In genomic region chr22:18968011-18968749, GRCh38 we compare ENCODE assay signal across 11 cellular contexts. TPM values are rescaled to one million over a fixed set of nuclear protein-coding genes. Genes with fewer than 3 reads are reported as not detected.
DNase-seq lines count a peak whose midpoint lies in the region; ATAC-seq and TF ChIP-seq lines count a peak whose summit lies in the region.
"Had no signal": no experiment of that assay in that cellular context is flagged by ENCODE, and none has a peak within 500 bp of the region (broad histone marks: within the 10 kb centered on the region; RNA-seq: fewer than 3 reads in every experiment).

No MANE protein-coding gene starts in this region.

- H4K20me1 ChIP-seq in IMR-90 (ENCODE audit: insufficient read depth, low read length): no peaks in the 10 kb centered on the region; the same call in 1 of the 2 replicates

- H3K18ac ChIP-seq in IMR-90 (ENCODE audit: low read depth, low read length): no peak overlapping the region

- H3K23ac ChIP-seq in IMR-90 (ENCODE audit: low read depth, low read length): no peak overlapping the region

- H3K27me3 Mint-ChIP-seq in Calu3 (ENCODE audit: unreplicated experiment) (peaks cover 11% of the 10 kb centered on the region), mesothelial cell of epicardium (ENCODE audit: low read depth) (peaks cover 23% of the 10 kb centered on the region)

- no peak overlapping the region for H3K27ac Mint-ChIP-seq in Calu3 (ENCODE audit: unreplicated experiment)
- H3K27ac Mint-ChIP-seq in mesothelial cell of epicardium: no peak overlapping the region
- H3K27ac Mint-ChIP-seq: activated naive CD4-positive, alpha-beta T cell treated with anti-CD3 and anti-CD28 coated beads, Interleukin-2, amount 50 U/mL, for 24 hours; stimulated activated naive B cell treated with anti-CD40 and anti-IgM and Interleukin-4, amounts not matched to agents 10 μg/mL and 1 μg/mL and 100 μg/mL, for 72 hours had no signal

- BruUV-seq in Calu3 (replicated peaks; lab: Mats Ljungman, UMichigan) (no TSS peak), IMR-90 (replicated peaks; lab: Mats Ljungman, UMichigan) (no TSS peak)

- no peak overlapping the region for H2AK5ac ChIP-seq in IMR-90 (ENCODE audit: low read depth, low read length)

- H3K36me3 ChIP-seq in IMR-90 (ENCODE audit: control insufficient read depth, insufficient read depth, low read length) (no peaks in the 10 kb centered on the region), colonic mucosa (no peaks in the 10 kb centered on the region)

- H3K4me3 ChIP-seq in IMR-90 (ENCODE audit: insufficient read depth, low read depth, low read length): no peak overlapping the region
- no peak overlapping the region for H3K4me3 ChIP-seq in colonic mucosa

- H3K56ac ChIP-seq in IMR-90 (ENCODE audit: extremely low read depth, insufficient read depth, low read length): no peak overlapping the region

- no peak overlapping the region for H2BK120ac ChIP-seq in IMR-90 (ENCODE audit: low read depth, low read length)

- no peak overlapping the region for H2AK9ac ChIP-seq in IMR-90 (replicated peaks; ENCODE audit: low read depth, low read length, poor library complexity)

- no peak overlapping the region for H2AFZ ChIP-seq in IMR-90 (replicated peaks; ENCODE audit: low read length, poor library complexity)

- no peaks in the 10 kb centered on the region for H3K79me1 ChIP-seq in IMR-90 (ENCODE audit: low read depth in 1 of 2, low read length in 2 of 2)

- dilution Hi-C loops in IMR-90 (cut with HindIII; ENCODE audit: low sequenced_read_pairs, unreplicated experiment): no loop called here

- H3K36me3 Mint-ChIP-seq in Calu3 (ENCODE audit: insufficient read depth, unreplicated experiment): no peaks in the 10 kb centered on the region
- H3K36me3 Mint-ChIP-seq in mesothelial cell of epicardium: no peaks in the 10 kb centered on the region
- H3K36me3 Mint-ChIP-seq: activated naive CD4-positive, alpha-beta T cell treated with anti-CD3 and anti-CD28 coated beads, Interleukin-2, amount 50 U/mL, for 24 hours; stimulated activated naive B cell treated with anti-CD40 and anti-IgM and Interleukin-4, amounts not matched to agents 10 μg/mL and 1 μg/mL and 100 μg/mL, for 72 hours had no signal

- ATAC-seq in IMR-90 (ENCODE audit: low read depth): peak; percentile 63
- ATAC-seq: stimulated activated naive B cell treated with anti-CD40 and anti-IgM and Interleukin-4, amounts not matched to agents 10 μg/mL and 1 μg/mL and 100 μg/mL, for 72 hours had no signal

- H3K4ac ChIP-seq in IMR-90 (ENCODE audit: low read depth, low read length): no peak overlapping the region

- no peak for TF ChIP-seq RAD21 in IMR-90 (IDR thresholded peaks at IDR 0.05; ENCODE audit: low read length)

- H3K14ac ChIP-seq in IMR-90 (replicated peaks; ENCODE audit: low read depth, low read length): no peak overlapping the region

- H3K4me3 Mint-ChIP-seq in Calu3 (ENCODE audit: low read depth, unreplicated experiment): no peak overlapping the region
- H3K4me3 Mint-ChIP-seq in mesothelial cell of epicardium: no peak overlapping the region
- H3K4me3 Mint-ChIP-seq: activated naive CD4-positive, alpha-beta T cell treated with anti-CD3 and anti-CD28 coated beads, Interleukin-2, amount 50 U/mL, for 24 hours; stimulated activated naive B cell treated with anti-CD40 and anti-IgM and Interleukin-4, amounts not matched to agents 10 μg/mL and 1 μg/mL and 100 μg/mL, for 72 hours had no signal

- CTCF ChIA-PET in Calu3 (lab: Charles Lee) (interaction anchor here (0.6 kb wide), 1 partner anchor 817 kb away, joined by 3 read pairs; no protein-coding TSS in a partner anchor), IMR-90 (lab: Yijun Ruan, JAX) (no interaction called here)

- POLR2A ChIA-PET in IMR-90 (lab: Charles Lee; ENCODE audit: unreplicated experiment): no interaction called here

- no peaks in the 10 kb centered on the region for H3K9me1 ChIP-seq in IMR-90 (ENCODE audit: insufficient read depth, low read length)

- TF ChIP-seq POLR2A in IMR-90 (IDR thresholded peaks at IDR 0.05; ENCODE audit: low read depth, low read length): no peak

- in situ Hi-C loops in IMR-90 (cut with MboI; ENCODE audit: low sequenced_read_pairs): loop anchor here (25.0 kb wide), 1 partner anchor 394 kb away; no protein-coding TSS in a partner anchor

- intact Hi-C loops in Calu3 (cut with micrococcal nuclease; ENCODE audit: unreplicated experiment) (no loop called here), IMR-90 (cut with micrococcal nuclease) (no loop called here), colonic mucosa (cut with DNase I) (no loop called here)

- no peak overlapping the region for H2BK15ac ChIP-seq in IMR-90 (ENCODE audit: low read depth, low read length)

- no peak overlapping the region for H4K8ac ChIP-seq in IMR-90 (ENCODE audit: low read depth in 2 of 2, low read length in 2 of 2)

- 100% methylated on average over 1 of the region's 20 CpGs; no CpG with 5 or more reads in 1 of the 2 experiments for WGBS in IMR-90 (ENCODE audit: extremely low coverage in 2 of 2, insufficient read length in 1 of 2), 2 experiments

- H4K91ac ChIP-seq in IMR-90 (ENCODE audit: insufficient read depth, low read depth, low read length): no peak overlapping the region

- H3K9ac ChIP-seq in IMR-90 (ENCODE audit: low read depth, low read length) (no peak overlapping the region), colonic mucosa (ENCODE audit: low read depth in 2 of 2, low read length in 2 of 2) (no peak overlapping the region)

- H3K27me3 ChIP-seq in IMR-90 (ENCODE audit: control insufficient read depth, insufficient read depth, low read length) (peaks cover 15% of the 10 kb centered on the region; the same call in 1 of the 2 replicates), colonic mucosa (peaks cover 21% of the 10 kb centered on the region)

- H3K9me3 Mint-ChIP-seq in Calu3 (ENCODE audit: low read depth, unreplicated experiment) (no peaks in the 10 kb centered on the region), mesothelial cell of epicardium (no peaks in the 10 kb centered on the region)
- H3K9me3 Mint-ChIP-seq: activated naive CD4-positive, alpha-beta T cell treated with anti-CD3 and anti-CD28 coated beads, Interleukin-2, amount 50 U/mL, for 24 hours; stimulated activated naive B cell treated with anti-CD40 and anti-IgM and Interleukin-4, amounts not matched to agents 10 μg/mL and 1 μg/mL and 100 μg/mL, for 72 hours had no signal

- TF ChIP-seq CTCF in Calu3 (IDR thresholded peaks at IDR 0.05; ENCODE audit: unreplicated experiment): no peak
- no peak for TF ChIP-seq CTCF in IMR-90 (conservative IDR thresholded peaks at IDR 0.05; ENCODE audit: low read depth, low read length)
- TF ChIP-seq CTCF in mesothelial cell of epicardium (IDR thresholded peaks at IDR 0.05; ENCODE audit: unreplicated experiment): no peak
- TF ChIP-seq CTCF in colonic mucosa (IDR thresholded peaks at IDR 0.05): no peak

- H3K4me1 Mint-ChIP-seq in Calu3 (ENCODE audit: low read depth, unreplicated experiment): no peaks in the 10 kb centered on the region
- peaks cover 4% of the 10 kb centered on the region for H3K4me1 Mint-ChIP-seq in mesothelial cell of epicardium

- no peak overlapping the region for H4K5ac ChIP-seq in IMR-90 (ENCODE audit: low read depth, low read length)

- H3K4me2 ChIP-seq in IMR-90 (ENCODE audit: low read depth, low read length): no peak overlapping the region

- H3K27ac ChIP-seq in IMR-90 (ENCODE audit: insufficient read depth, low read length) (no peak overlapping the region), colonic mucosa (no peak overlapping the region)

- H3K4me1 ChIP-seq in IMR-90 (ENCODE audit: control insufficient read depth, insufficient read depth, low read length): no peaks in the 10 kb centered on the region
- H3K4me1 ChIP-seq in colonic mucosa: no peaks in the 10 kb centered on the region

- DNase-seq in Calu3 (peak; percentile 39), IMR-90 (peak; percentile 15), ecto neural progenitor cell (ENCODE audit: low spot score) (peak; percentile 83), mesothelial cell of epicardium (ENCODE audit: low spot score in 2 of 2, unreplicated experiment in 2 of 2) (peak; percentile 74 to 87), NCI-H2227 (lab: John Stamatoyannopoulos, UW; ENCODE audit: unreplicated experiment) (no peak), NCI-H2081 (lab: John Stamatoyannopoulos, UW) (no peak), NCI-H748 (lab: John Stamatoyannopoulos, UW; ENCODE audit: unreplicated experiment) (no peak), colonic mucosa (no peak)
- DNase-seq: COR-L47; stimulated activated naive B cell treated with anti-CD40 and anti-IgM and Interleukin-4, amounts not matched to agents 10 μg/mL and 1 μg/mL and 100 μg/mL, for 72 hours had no signal

- H2BK5ac ChIP-seq in IMR-90 (ENCODE audit: low read depth, low read length, poor library complexity, severe bottlenecking): no peak overlapping the region

- H3K9me3 ChIP-seq in IMR-90 (ENCODE audit: control insufficient read depth, insufficient read depth, low read length) (no peaks in the 10 kb centered on the region), colonic mucosa (no peaks in the 10 kb centered on the region)

- no peak overlapping the region for H2BK20ac ChIP-seq in IMR-90 (ENCODE audit: low read depth, low read length)

TF ChIP-seq in IMR-90, 13 proteins besides CTCF, POLR2A, EP300 and RAD21 (continues in another document):
- TF ChIP-seq MAZ (IDR thresholded peaks at IDR 0.05; ENCODE audit: borderline replicate concordance, low read depth, low read length): no peak
- TF ChIP-seq MAFK (IDR thresholded peaks at IDR 0.05; ENCODE audit: low read depth, low read length): no peak
- TF ChIP-seq NFE2L2 (IDR thresholded peaks at IDR 0.05; ENCODE audit: low read depth, low read length): no peak
- TF ChIP-seq RCOR1 (IDR thresholded peaks at IDR 0.05; ENCODE audit: insufficient replicate concordance, low read length): no peak
- no peak for TF ChIP-seq SMC3 (IDR thresholded peaks at IDR 0.05; ENCODE audit: low read depth, low read length)
- no peak for TF ChIP-seq MXI1 (IDR thresholded peaks at IDR 0.05; ENCODE audit: borderline replicate concordance, low read depth, low read length)
- TF ChIP-seq CHD1 (IDR thresholded peaks at IDR 0.05; ENCODE audit: low read depth, low read length): no peak
- TF ChIP-seq BHLHE40 (IDR thresholded peaks at IDR 0.05; ENCODE audit: low read depth, low read length): no peak

RNA-seq across cellular contexts. Expression of gene PRODH, which starts 32.1 kb away (rescaled TPM):
- total RNA-seq in Calu3 (2022) (1.5 and 2.7 TPM in 2 replicates), IMR-90 (2012; rRNA removed) (not detected in 2 replicates), mesothelial cell of epicardium (1.7 to 2.5 TPM (median 2.1 TPM) in 3 replicates), colonic mucosa (10 to 100 TPM; 11.1 to 11.6 TPM)
- 0.02 TPM in 1 of 2 replicates, not detected in the other for polyA plus RNA-seq in IMR-90 (2012; rRNA removed)
- not detected in 2 replicates for polyA plus RNA-seq in IMR-90 (2012; cell fraction: cytosol; rRNA removed)
- polyA plus RNA-seq in IMR-90 (2012; cell fraction: nucleus; rRNA removed; ENCODE audit: low replicate concordance): 0.02 and 0.06 TPM in 2 replicates

Comparison
In these comparisons a context has a peak if more than half of its experiments do, and no peak if none do; other contexts are left out.
1. DNase-seq: peak in Calu3 (single experiment), IMR-90 (single experiment), ecto neural progenitor cell (single experiment) and mesothelial cell of epicardium (2 of 2); none in NCI-H2227 (single experiment), NCI-H2081 (0 of 2), NCI-H748 (single experiment) and colonic mucosa (single experiment).